Comparison of ENCODE assay signal across 8 cellular contexts in the genomic region with DNA sequence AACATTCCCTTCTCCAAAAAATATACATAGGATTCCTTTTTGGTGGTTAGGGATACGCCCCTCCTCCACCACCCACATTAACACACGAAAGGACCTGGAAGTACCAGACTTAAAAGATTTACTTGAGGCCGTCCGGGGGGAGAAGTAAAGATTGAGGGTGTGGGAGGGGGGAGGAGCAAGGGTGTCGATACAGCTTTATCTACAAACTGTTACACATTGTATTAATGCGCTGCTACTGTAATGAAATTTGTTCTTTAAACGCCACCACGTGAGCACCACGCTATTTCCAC. TPM values are rescaled to one million over a fixed set of nuclear protein-coding genes. Genes with fewer than 3 reads are reported as not detected.
DNase-seq lines count a peak whose midpoint lies in the region; ATAC-seq, FAIRE-seq and TF ChIP-seq lines count a peak whose summit lies in the region.

No MANE protein-coding gene starts in this region.

- no peaks in the 10 kb centered on the region for H3K9me3 Mint-ChIP-seq in type B pancreatic cell

- peak overlapping the region; percentile 88 to 89 for H4K8ac ChIP-seq in IMR-90 (ENCODE audit: low read depth in 2 of 2, low read length in 2 of 2)

- H3K4me1 Mint-ChIP-seq in type B pancreatic cell (ENCODE audit: unreplicated experiment) = peaks cover 10% of the 10 kb centered on the region

- CTCF ChIA-PET in IMR-90 (lab: Yijun Ruan, JAX) = interaction anchor here (0.8 to 1.2 kb wide), 3 partner anchors 9 to 11 kb away, joined by 3 read pairs; no protein-coding TSS in a partner anchor
- CTCF ChIA-PET in GM12878 (lab: Yijun Ruan, JAX) = interaction anchor here (1.1 kb wide), 1 partner anchor 44 kb away, joined by 3 read pairs; no protein-coding TSS in a partner anchor

- TF ChIP-seq RAD21 in IMR-90 (IDR thresholded peaks at IDR 0.05; ENCODE audit: low read length) = no peak
- no peak for TF ChIP-seq RAD21 in GM12878 (IDR thresholded peaks at IDR 0.05; ENCODE audit: insufficient read depth, low read depth, low read length)

- H3K4me3 ChIP-seq in DND-41 (ENCODE audit: low read depth in 1 of 2, low read length in 2 of 2) = peak overlapping the region; percentile 79 to 91
- peak overlapping the region; percentile 80 for H3K4me3 ChIP-seq in IMR-90 (ENCODE audit: insufficient read depth, low read depth, low read length)
- peak overlapping the region; percentile 80 for H3K4me3 ChIP-seq in GM12878
- peak overlapping the region; percentile 89 for H3K4me3 ChIP-seq in lower leg skin (ENCODE audit: low read depth, poor library complexity, severe bottlenecking)

- no peak overlapping the region for H2BK20ac ChIP-seq in IMR-90 (ENCODE audit: low read depth, low read length)

- H3K79me2 ChIP-seq in DND-41 (ENCODE audit: insufficient read depth, low read length) (peaks cover 71% of the 10 kb centered on the region), GM12878 (ENCODE audit: control insufficient read depth, insufficient read depth, low read length) (peaks cover 38% of the 10 kb centered on the region)

- no peak overlapping the region for H3K18ac ChIP-seq in IMR-90 (ENCODE audit: low read depth, low read length)

- H2AFZ ChIP-seq in DND-41 (ENCODE audit: low read depth, low read length) = peak overlapping the region; percentile 90
- H2AFZ ChIP-seq in IMR-90 (replicated peaks; ENCODE audit: low read length, poor library complexity) = peak overlapping the region; percentile 98
- peak overlapping the region; percentile 85 for H2AFZ ChIP-seq in GM12878 (ENCODE audit: control insufficient read depth, low read depth, low read length)

- peak overlapping the region; percentile 62; the same call in 1 of the 2 replicates for H3K23ac ChIP-seq in IMR-90 (ENCODE audit: low read depth, low read length)

- TF ChIP-seq EP300 in GM12878 (IDR thresholded peaks at IDR 0.05; ENCODE audit: borderline replicate concordance in 1 of 2, control insufficient read depth in 1 of 2, low read depth in 2 of 2, low read length in 2 of 2) = no peak

- H2AK9ac ChIP-seq in IMR-90 (replicated peaks; ENCODE audit: low read depth, low read length, poor library complexity) = peak overlapping the region; percentile 92

- peak; percentile 18 for DNase-seq in DND-41
- no peak for DNase-seq in IMR-90
- no peak for DNase-seq in GM12878 (ENCODE audit: low read depth, low spot score)
- no peak for DNase-seq in lower leg skin (ENCODE audit: low spot score in 2 of 2)
- DNase-seq in type B pancreatic cell (ENCODE audit: extremely low spot score, unreplicated experiment) = no peak
- DNase-seq in globus pallidus (ENCODE audit: low spot score) = no peak

- TF ChIP-seq POLR2A in IMR-90 (IDR thresholded peaks at IDR 0.05; ENCODE audit: low read depth, low read length) (no peak), GM12878 (IDR thresholded peaks at IDR 0.05; ENCODE audit: low read depth, low read length) (no peak), lower leg skin (IDR thresholded peaks at IDR 0.05) (no peak)

- peak overlapping the region; percentile 63 for H3K14ac ChIP-seq in IMR-90 (replicated peaks; ENCODE audit: low read depth, low read length)

- H4K5ac ChIP-seq in IMR-90 (ENCODE audit: low read depth, low read length) = peak overlapping the region; percentile 36

- WGBS in IMR-90 (ENCODE audit: extremely low coverage in 2 of 2, insufficient read length in 1 of 2), 2 experiments = no CpG with 5 or more reads among the region's 9 CpGs
- WGBS in GM12878 (ENCODE audit: insufficient coverage, insufficient replicate concordance, low lambda C conversion rate, missing lambda C conversion rate) = under 1% methylated on average over 9 of the region's 9 CpGs
- 0 to 1% methylated on average over 9 of the region's 9 CpGs for WGBS in lower leg skin, 2 donors

- H2BK120ac ChIP-seq in IMR-90 (ENCODE audit: low read depth, low read length) = no peak overlapping the region

- H3K27ac ChIP-seq in DND-41 (ENCODE audit: low read length) (peak overlapping the region; percentile 90), IMR-90 (ENCODE audit: insufficient read depth, low read length) (peak overlapping the region; percentile 55), GM12878 (ENCODE audit: control insufficient read depth, insufficient read depth) (peak overlapping the region; percentile 81)

- ATAC-seq in DND-41 (ENCODE audit: insufficient read depth, low read depth) = no peak
- no peak; the same call in 1 of the 2 replicates for ATAC-seq in IMR-90 (ENCODE audit: low read depth)
- ATAC-seq in GM12878 = peak; percentile 7
- no peak for ATAC-seq in GM21825 (IDR thresholded peaks at IDR 0.05; ENCODE audit: unreplicated experiment)
- ATAC-seq in HG03039 (IDR thresholded peaks at IDR 0.05; ENCODE audit: unreplicated experiment) = no peak

- intact Hi-C loops in IMR-90 (cut with micrococcal nuclease) (loop anchor here (2.0 to 5.0 kb wide), 2 partner anchors 44 to 83 kb away; partner anchors contain the start of genes EARS2, NDUFAB1 and UBFD1), GM12878 (cut with micrococcal nuclease; ENCODE audit: unreplicated experiment) (loop anchor here (5.0 to 10.0 kb wide), 2 partner anchors 37 to 894 kb away; partner anchors contain the start of genes PLK1 and RBBP6), lower leg skin (cut with DNase I; ENCODE audit: low total_unique reads) (no loop called here)

- H3K36me3 Mint-ChIP-seq in type B pancreatic cell = peaks cover 9% of the 10 kb centered on the region

- H3K4me3 Mint-ChIP-seq in type B pancreatic cell = peak overlapping the region; percentile 99

- H2BK5ac ChIP-seq in IMR-90 (ENCODE audit: low read depth, low read length, poor library complexity, severe bottlenecking) = peak overlapping the region; percentile 42

- FAIRE-seq in GM12878 (lab: Jason Lieb, UNC) = peak; percentile 44

- H3K4me2 ChIP-seq in DND-41 (ENCODE audit: insufficient read depth, low read length) (peak overlapping the region; percentile 98), IMR-90 (ENCODE audit: low read depth, low read length) (peak overlapping the region; percentile 91), GM12878 (ENCODE audit: control insufficient read depth, insufficient read depth) (peak overlapping the region; percentile 85)

- BruUV-seq in IMR-90 (replicated peaks; lab: Mats Ljungman, UMichigan) (TSS peak; percentile 59), GM12878 (replicated peaks; lab: Mats Ljungman, UMichigan) (no TSS peak)

- dilution Hi-C loops in IMR-90 (cut with HindIII; ENCODE audit: low sequenced_read_pairs, unreplicated experiment) = no loop called here

- H3K27me3 ChIP-seq in DND-41 (ENCODE audit: insufficient read depth, low read length, poor library complexity) (no peaks in the 10 kb centered on the region), IMR-90 (ENCODE audit: control insufficient read depth, insufficient read depth, low read length) (no peaks in the 10 kb centered on the region), GM12878 (replicated peaks in 1 of 2; ENCODE audit: control insufficient read depth in 2 of 2, insufficient read depth in 2 of 2, low read length in 1 of 2) (no peaks in the 10 kb centered on the region)

- no peaks in the 10 kb centered on the region for H3K27me3 Mint-ChIP-seq in type B pancreatic cell

- peaks cover 9% of the 10 kb centered on the region for H4K20me1 ChIP-seq in DND-41 (ENCODE audit: insufficient read depth, low read length)
- no peaks in the 10 kb centered on the region for H4K20me1 ChIP-seq in IMR-90 (ENCODE audit: insufficient read depth, low read length)
- H4K20me1 ChIP-seq in GM12878 (ENCODE audit: control insufficient read depth, insufficient read depth) = no peaks in the 10 kb centered on the region

- SMC1A ChIA-PET in GM12878 (lab: Charles Lee; ENCODE audit: uncharacterized antibody, unreplicated experiment) = interaction anchor here (0.8 to 1.1 kb wide), 3 partner anchors 12 to 39 kb away, joined by 3 read pairs; no protein-coding TSS in a partner anchor

- peak overlapping the region; percentile 80 for H3K4ac ChIP-seq in IMR-90 (ENCODE audit: low read depth, low read length)

- RAD21 ChIA-PET in GM12878 (lab: Charles Lee; ENCODE audit: unreplicated experiment) = interaction anchor here (1.1 to 1.2 kb wide), 2 partner anchors 11 to 12 kb away, joined by 3 read pairs; no protein-coding TSS in a partner anchor

- H3K56ac ChIP-seq in IMR-90 (ENCODE audit: extremely low read depth, insufficient read depth, low read length) = peak overlapping the region; percentile 65

- H3K9me3 ChIP-seq in DND-41 (ENCODE audit: insufficient read depth, low read length, severe bottlenecking) (no peaks in the 10 kb centered on the region), IMR-90 (ENCODE audit: control insufficient read depth, insufficient read depth, low read length) (no peaks in the 10 kb centered on the region), GM12878 (replicated peaks; ENCODE audit: control insufficient read depth, insufficient read depth, low read length) (no peaks in the 10 kb centered on the region)

- in situ Hi-C loops in IMR-90 (cut with MboI; ENCODE audit: low sequenced_read_pairs) (no loop called here), GM12878 (cut with MboI) (no loop called here)

- H2BK15ac ChIP-seq in IMR-90 (ENCODE audit: low read depth, low read length) = peak overlapping the region; percentile 1; the same call in 1 of the 3 replicates

- H3K4me1 ChIP-seq in DND-41 (ENCODE audit: insufficient read depth, low read length) (peaks cover 38% of the 10 kb centered on the region), IMR-90 (ENCODE audit: control insufficient read depth, insufficient read depth, low read length) (peaks cover 4% of the 10 kb centered on the region; the same call in 1 of the 2 replicates), GM12878 (ENCODE audit: control insufficient read depth, insufficient read depth, low read length) (peaks cover 3% of the 10 kb centered on the region; the same call in 1 of the 2 replicates)

- POLR2A ChIA-PET in IMR-90 (lab: Charles Lee; ENCODE audit: unreplicated experiment) = no interaction called here
- POLR2A ChIA-PET in GM12878 (lab: Charles Lee) = interaction anchor here (0.6 to 1.3 kb wide), 3 partner anchors 36 to 50 kb away, joined by 3 to 7 read pairs (median 4); partner anchors contain the start of gene PLK1

- peak overlapping the region; percentile 95 for H3K27ac Mint-ChIP-seq in type B pancreatic cell

- peak overlapping the region; percentile 79 for H3K9ac ChIP-seq in DND-41 (ENCODE audit: low read depth, low read length)
- peak overlapping the region; percentile 79 for H3K9ac ChIP-seq in IMR-90 (ENCODE audit: low read depth, low read length)
- peak overlapping the region; percentile 89 for H3K9ac ChIP-seq in GM12878 (ENCODE audit: control insufficient read depth, insufficient read depth, low read length)

- H4K91ac ChIP-seq in IMR-90 (ENCODE audit: insufficient read depth, low read depth, low read length) = peak overlapping the region; percentile 49; the same call in 1 of the 2 replicates

- peaks cover 26 to 37% of the 10 kb centered on the region in 2 experiments for H3K79me1 ChIP-seq in IMR-90 (ENCODE audit: low read depth in 1 of 2, low read length in 2 of 2)

- TF ChIP-seq CTCF in DND-41 (IDR thresholded peaks at IDR 0.05; ENCODE audit: borderline replicate concordance, extremely low read depth, low read length, poor library complexity, severe bottlenecking) (no peak), IMR-90 (conservative IDR thresholded peaks at IDR 0.05; ENCODE audit: low read depth, low read length) (no peak), GM12878 (IDR thresholded peaks at IDR 0.05 in 2 of 3, conservative IDR thresholded peaks at IDR 0.05 in 1 of 3; ENCODE audit: control insufficient read depth in 2 of 3, extremely low read depth in 1 of 3, insufficient read depth in 1 of 3, low read depth in 3 of 3, low read length in 3 of 3) (no peak), lower leg skin (IDR thresholded peaks at IDR 0.05) (no peak), type B pancreatic cell (conservative IDR thresholded peaks at IDR 0.05) (no peak)

- H2AK5ac ChIP-seq in IMR-90 (ENCODE audit: low read depth, low read length) = peak overlapping the region; percentile 52; the same call in 1 of the 2 replicates

- peaks cover 2% of the 10 kb centered on the region; the same call in 1 of the 2 replicates for H3K9me1 ChIP-seq in IMR-90 (ENCODE audit: insufficient read depth, low read length)

- H3K36me3 ChIP-seq in DND-41 (ENCODE audit: insufficient read depth, low read length) (peaks cover 57% of the 10 kb centered on the region), IMR-90 (ENCODE audit: control insufficient read depth, insufficient read depth, low read length) (peaks cover 12% of the 10 kb centered on the region), GM12878 (ENCODE audit: control insufficient read depth in 2 of 2, insufficient read depth in 2 of 2, low read length in 1 of 2) (peaks cover 0 to 10% of the 10 kb centered on the region in 2 experiments; a peak in 1 of 4 replicates)

RNA-seq across cellular contexts. Expression of gene PALB2, which starts 0.5 kb away (rescaled TPM):
- total RNA-seq in IMR-90 (2012; rRNA removed) (8.6 and 11.7 TPM in 2 replicates), GM12878 (2014; rRNA removed) (15.8 and 18.0 TPM in 2 replicates), GM12878 (2014; rRNA removed; fragmentation: Illumina TruSeq; extraction: Trizol) (23.4 and 23.8 TPM in 2 replicates), GM12878 (2021) (17.1 and 17.3 TPM in 2 replicates), lower leg skin (10 to 100 TPM; 10.9 to 16.3 (median 13.0) TPM), type B pancreatic cell (ENCODE audit: low replicate concordance) (14.0 and 19.3 TPM in 2 replicates)
- polyA plus RNA-seq in IMR-90 (2012; rRNA removed) (3.1 and 4.1 TPM in 2 replicates), GM12878 (2011; rRNA removed) (12.4 and 18.8 TPM in 2 replicates), GM12878 (2014; fragmentation: Illumina TruSeq; extraction: Trizol) (18.7 and 22.6 TPM in 2 replicates), GM12878 (2014; fragmentation: Nextera tagmentation; extraction: Ambion mirVana) (10 to 100 TPM in 1 of 2 experiments, 1 to 10 TPM in 1; 9.2 to 15.1 TPM), GM12878 (2014; rRNA removed) (12.2 and 17.8 TPM in 2 replicates), GM12878 (2016; fragmentation: Nextera tagmentation; extraction: Ambion mirVana) (10 to 100 TPM; 22.4 to 24.6 TPM)
- 0.63 and 0.70 TPM in 2 replicates for polyA plus RNA-seq in IMR-90 (2012; cell fraction: cytosol; rRNA removed)
- 1.1 and 5.1 TPM in 2 replicates for polyA plus RNA-seq in IMR-90 (2012; cell fraction: nucleus; rRNA removed; ENCODE audit: low replicate concordance)
- 46.5 and 51.4 TPM in 2 replicates for total RNA-seq in GM12878 (2013; cell fraction: nucleolus; rRNA removed)
- 15.2 TPM for polyA plus RNA-seq in GM12878 (2011; ENCODE audit: low read depth)
- 6.7 and 7.9 TPM in 2 replicates for polyA plus RNA-seq in GM12878 (2011; cell fraction: cytosol; rRNA removed)
- polyA plus RNA-seq in GM12878 (2011; cell fraction: nucleus; rRNA removed) = 7.9 and 10.9 TPM in 2 replicates
- polyA plus RNA-seq in GM12878 (2012) = 11.0 and 12.7 TPM in 2 replicates
- polyA minus RNA-seq in GM12878 (2011; rRNA and poly(A)+ RNA removed) = 14.9 and 16.9 TPM in 2 replicates
- polyA minus RNA-seq in GM12878 (2011; cell fraction: cytosol; rRNA and poly(A)+ RNA removed) = 7.5 and 8.0 TPM in 2 replicates
- polyA minus RNA-seq in GM12878 (2011; cell fraction: nucleus; rRNA and poly(A)+ RNA removed) = 12.9 and 24.2 TPM in 2 replicates

RNA-seq across cellular contexts. Expression of gene DCTN5, which starts 0.7 kb away (rescaled TPM):
- total RNA-seq in IMR-90 (2012; rRNA removed) = 111 and 121 TPM in 2 replicates
- polyA plus RNA-seq in IMR-90 (2012; rRNA removed) = 43.3 and 49.6 TPM in 2 replicates
- 10.9 and 13.9 TPM in 2 replicates for polyA plus RNA-seq in IMR-90 (2012; cell fraction: cytosol; rRNA removed)
- 14.4 and 61.6 TPM in 2 replicates for polyA plus RNA-seq in IMR-90 (2012; cell fraction: nucleus; rRNA removed; ENCODE audit: low replicate concordance)
- total RNA-seq in GM12878 (2013; cell fraction: nucleolus; rRNA removed) = 94.9 and 104 TPM in 2 replicates
- total RNA-seq in GM12878 (2014; rRNA removed) = 49.1 and 61.9 TPM in 2 replicates
- total RNA-seq in GM12878 (2014; rRNA removed; fragmentation: Illumina TruSeq; extraction: Trizol) = 66.6 and 69.3 TPM in 2 replicates
- total RNA-seq in GM12878 (2021) = 84.7 and 86.6 TPM in 2 replicates
- 108 TPM for polyA plus RNA-seq in GM12878 (2011; ENCODE audit: low read depth)
- polyA plus RNA-seq in GM12878 (2011; rRNA removed) = 153 and 159 TPM in 2 replicates
- 62.3 and 76.7 TPM in 2 replicates for polyA plus RNA-seq in GM12878 (2011; cell fraction: cytosol; rRNA removed)
- 77.1 and 78.1 TPM in 2 replicates for polyA plus RNA-seq in GM12878 (2011; cell fraction: nucleus; rRNA removed)
- 64.4 and 78.0 TPM in 2 replicates for polyA plus RNA-seq in GM12878 (2012)
- 97.1 and 108 TPM in 2 replicates for polyA plus RNA-seq in GM12878 (2014; fragmentation: Illumina TruSeq; extraction: Trizol)
- polyA plus RNA-seq in GM12878 (2014; fragmentation: Nextera tagmentation; extraction: Ambion mirVana) = 10 to 100 TPM; 69.2 to 72.5 TPM
- 66.4 and 76.2 TPM in 2 replicates for polyA plus RNA-seq in GM12878 (2014; rRNA removed)
- 100 to 1,000 TPM; 123 to 126 TPM for polyA plus RNA-seq in GM12878 (2016; fragmentation: Nextera tagmentation; extraction: Ambion mirVana)
- 97.7 and 177 TPM in 2 replicates for polyA minus RNA-seq in GM12878 (2011; rRNA and poly(A)+ RNA removed)
- 19.9 and 30.1 TPM in 2 replicates for polyA minus RNA-seq in GM12878 (2011; cell fraction: cytosol; rRNA and poly(A)+ RNA removed)
- 23.0 and 29.5 TPM in 2 replicates for polyA minus RNA-seq in GM12878 (2011; cell fraction: nucleus; rRNA and poly(A)+ RNA removed)
- total RNA-seq in lower leg skin = 10 to 100 TPM; 37.4 to 54.0 (median 46.7) TPM
- 77.8 and 78.3 TPM in 2 replicates for total RNA-seq in type B pancreatic cell (ENCODE audit: low replicate concordance)

RNA-seq across cellular contexts. Expression of gene PLK1, which starts 38.1 kb away (rescaled TPM):
- 19.4 and 20.0 TPM in 2 replicates for total RNA-seq in IMR-90 (2012; rRNA removed)
- polyA plus RNA-seq in IMR-90 (2012; rRNA removed) = 59.0 and 67.8 TPM in 2 replicates
- 37.4 and 47.0 TPM in 2 replicates for polyA plus RNA-seq in IMR-90 (2012; cell fraction: cytosol; rRNA removed)
- polyA plus RNA-seq in IMR-90 (2012; cell fraction: nucleus; rRNA removed; ENCODE audit: low replicate concordance) = 45.1 and 98.3 TPM in 2 replicates
- total RNA-seq in GM12878 (2013; cell fraction: nucleolus; rRNA removed) = 30.3 and 31.3 TPM in 2 replicates
- total RNA-seq in GM12878 (2014; rRNA removed) = 67.2 and 79.9 TPM in 2 replicates
- total RNA-seq in GM12878 (2014; rRNA removed; fragmentation: Illumina TruSeq; extraction: Trizol) = 23.4 and 27.3 TPM in 2 replicates
- 120 and 124 TPM in 2 replicates for total RNA-seq in GM12878 (2021)
- polyA plus RNA-seq in GM12878 (2011; ENCODE audit: low read depth) = 34.9 TPM
- polyA plus RNA-seq in GM12878 (2011; rRNA removed) = 31.1 and 59.2 TPM in 2 replicates
- polyA plus RNA-seq in GM12878 (2011; cell fraction: cytosol; rRNA removed) = 130 and 143 TPM in 2 replicates
- 110 and 138 TPM in 2 replicates for polyA plus RNA-seq in GM12878 (2011; cell fraction: nucleus; rRNA removed)
- 57.2 and 62.7 TPM in 2 replicates for polyA plus RNA-seq in GM12878 (2012)
- polyA plus RNA-seq in GM12878 (2014; fragmentation: Illumina TruSeq; extraction: Trizol) = 145 and 189 TPM in 2 replicates
- polyA plus RNA-seq in GM12878 (2014; fragmentation: Nextera tagmentation; extraction: Ambion mirVana) = 10 to 100 TPM; 11.3 to 19.5 TPM
- 89.2 and 107 TPM in 2 replicates for polyA plus RNA-seq in GM12878 (2014; rRNA removed)
- polyA plus RNA-seq in GM12878 (2016; fragmentation: Nextera tagmentation; extraction: Ambion mirVana) = 100 to 1,000 TPM; 184 to 191 TPM
- polyA minus RNA-seq in GM12878 (2011; rRNA and poly(A)+ RNA removed) = 91.2 and 129 TPM in 2 replicates
- 66.0 and 72.7 TPM in 2 replicates for polyA minus RNA-seq in GM12878 (2011; cell fraction: cytosol; rRNA and poly(A)+ RNA removed)
- polyA minus RNA-seq in GM12878 (2011; cell fraction: nucleus; rRNA and poly(A)+ RNA removed) = 30.6 and 52.5 TPM in 2 replicates
- total RNA-seq in lower leg skin = 1 to 10 TPM; 2.4 to 5.9 (median 4.4) TPM
- total RNA-seq in type B pancreatic cell (ENCODE audit: low replicate concordance) = 21.6 and 67.2 TPM in 2 replicates

RNA-seq across cellular contexts. Expression of gene NDUFAB1, which starts 44.5 kb away (rescaled TPM):
- total RNA-seq in IMR-90 (2012; rRNA removed) (114 and 117 TPM in 2 replicates), GM12878 (2014; rRNA removed) (258 and 271 TPM in 2 replicates), GM12878 (2014; rRNA removed; fragmentation: Illumina TruSeq; extraction: Trizol) (115 and 123 TPM in 2 replicates), GM12878 (2021) (131 and 137 TPM in 2 replicates), lower leg skin (10 to 100 TPM; 47.8 to 77.8 (median 56.7) TPM), type B pancreatic cell (ENCODE audit: low replicate concordance) (86.3 and 103 TPM in 2 replicates)
- polyA plus RNA-seq in IMR-90 (2012; rRNA removed) (146 and 185 TPM in 2 replicates), GM12878 (2011; rRNA removed) (237 and 375 TPM in 2 replicates), GM12878 (2014; fragmentation: Illumina TruSeq; extraction: Trizol) (64.1 and 79.9 TPM in 2 replicates), GM12878 (2014; fragmentation: Nextera tagmentation; extraction: Ambion mirVana) (100 to 1,000 TPM in 1 of 2 experiments, 10 to 100 TPM in 1; 99.8 to 226 TPM), GM12878 (2014; rRNA removed) (325 and 378 TPM in 2 replicates), GM12878 (2016; fragmentation: Nextera tagmentation; extraction: Ambion mirVana) (100 to 1,000 TPM; 564 to 584 TPM)
- polyA plus RNA-seq in IMR-90 (2012; cell fraction: cytosol; rRNA removed) = 210 and 224 TPM in 2 replicates
- polyA plus RNA-seq in IMR-90 (2012; cell fraction: nucleus; rRNA removed; ENCODE audit: low replicate concordance) = 44.0 and 64.7 TPM in 2 replicates
- 11.1 and 12.3 TPM in 2 replicates for total RNA-seq in GM12878 (2013; cell fraction: nucleolus; rRNA removed)
- polyA plus RNA-seq in GM12878 (2011; ENCODE audit: low read depth) = 86.6 TPM
- 185 and 215 TPM in 2 replicates for polyA plus RNA-seq in GM12878 (2011; cell fraction: cytosol; rRNA removed)
- polyA plus RNA-seq in GM12878 (2011; cell fraction: nucleus; rRNA removed) = 124 and 138 TPM in 2 replicates
- 126 and 136 TPM in 2 replicates for polyA plus RNA-seq in GM12878 (2012)
- polyA minus RNA-seq in GM12878 (2011; rRNA and poly(A)+ RNA removed) = 22.7 and 25.8 TPM in 2 replicates
- polyA minus RNA-seq in GM12878 (2011; cell fraction: cytosol; rRNA and poly(A)+ RNA removed) = 35.7 and 37.4 TPM in 2 replicates
- 9.4 and 18.8 TPM in 2 replicates for polyA minus RNA-seq in GM12878 (2011; cell fraction: nucleus; rRNA and poly(A)+ RNA removed)
